Comparison of ENCODE assay signal across 8 cellular contexts in the genomic region with DNA sequence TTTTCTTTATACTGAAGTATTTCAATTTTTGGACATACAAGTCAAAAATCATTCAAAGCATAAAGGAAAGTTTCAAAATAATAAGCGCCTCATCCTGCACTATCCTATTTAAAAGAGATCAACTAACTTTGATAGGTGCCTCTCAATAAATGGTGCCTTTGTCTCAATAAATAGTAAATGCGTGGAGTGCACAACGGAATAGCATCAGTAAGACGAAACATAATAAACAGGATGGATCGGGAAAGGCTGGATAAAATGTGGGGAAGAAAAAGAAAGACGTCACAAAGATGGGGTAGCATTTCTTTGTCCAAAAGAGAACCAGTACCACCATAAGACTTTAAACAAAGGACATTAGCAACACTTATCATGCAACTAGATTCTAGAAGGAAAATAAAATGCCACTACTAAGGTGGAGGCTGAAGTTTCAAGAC. TPM values are rescaled to one million over a fixed set of nuclear protein-coding genes. Genes with fewer than 3 reads are reported as not detected.
DNase-seq lines count a peak whose midpoint lies in the region; ATAC-seq and TF ChIP-seq lines count a peak whose summit lies in the region.

No MANE protein-coding gene starts in this region.

- CTCF ChIA-PET in RWPE1 (lab: Yijun Ruan, JAX), result no interaction called here

- H3K27me3 ChIP-seq in KMS-11 (ENCODE audit: insufficient read depth, low read depth) (no peaks in the 10 kb centered on the region), duodenal mucosa (ENCODE audit: control insufficient read depth in 1 of 2, insufficient read depth in 2 of 2, low read length in 2 of 2) (peaks cover 23 to 24% of the 10 kb centered on the region in 2 donors), neural cell (ENCODE audit: insufficient read depth, low read depth, low read length) (no peaks in the 10 kb centered on the region)

- ATAC-seq in HG03354 (IDR thresholded peaks at IDR 0.05; ENCODE audit: poor library complexity, severe bottlenecking, unreplicated experiment) (no peak), HG03342 (IDR thresholded peaks at IDR 0.05; ENCODE audit: unreplicated experiment) (no peak)

- peak overlapping the region; percentile 89 for H2AFZ ChIP-seq in KMS-11 (ENCODE audit: low read depth)
- H2AFZ ChIP-seq in neural cell (ENCODE audit: low read depth, low read length), result peak overlapping the region; percentile 62

- H3K4me2 ChIP-seq in KMS-11 (peak overlapping the region; percentile 45), neural cell (ENCODE audit: low read length) (peak overlapping the region; percentile 60)

- TF ChIP-seq RAD21 in neural cell (conservative IDR thresholded peaks at IDR 0.05), result no peak

- H4K20me1 ChIP-seq in KMS-11 (ENCODE audit: insufficient read depth) (no peaks in the 10 kb centered on the region), neural cell (ENCODE audit: insufficient read depth) (no peaks in the 10 kb centered on the region)

- H3K36me3 ChIP-seq in KMS-11 (ENCODE audit: insufficient read depth), result no peaks in the 10 kb centered on the region
- no peaks in the 10 kb centered on the region for H3K36me3 ChIP-seq in duodenal mucosa (ENCODE audit: control insufficient read depth in 1 of 2, insufficient read depth in 2 of 2, low read length in 2 of 2)
- no peaks in the 10 kb centered on the region for H3K36me3 ChIP-seq in neural cell (ENCODE audit: insufficient read depth, low read length)

- no peak for TF ChIP-seq EP300 in neural cell (conservative IDR thresholded peaks at IDR 0.05; ENCODE audit: poor library complexity, severe bottlenecking)

- H3K9me2 ChIP-seq in neural cell (ENCODE audit: insufficient read depth, low read length), result no peaks in the 10 kb centered on the region

- TF ChIP-seq CTCF in C4-2B (conservative IDR thresholded peaks at IDR 0.05) (no peak), KMS-11 (conservative IDR thresholded peaks at IDR 0.05; ENCODE audit: low read depth, low read length) (no peak), neural cell (IDR thresholded peaks at IDR 0.05; ENCODE audit: poor library complexity, severe bottlenecking) (no peak), RWPE1 (conservative IDR thresholded peaks at IDR 0.05; ENCODE audit: low read depth) (no peak)

- H3K9ac ChIP-seq in KMS-11, result no peak overlapping the region
- H3K9ac ChIP-seq in duodenal mucosa (ENCODE audit: low read depth in 1 of 2, low read length in 2 of 2), result peak overlapping the region; percentile 38 to 44
- peak overlapping the region; percentile 81 for H3K9ac ChIP-seq in neural cell (ENCODE audit: low read length)

- H3K9me3 ChIP-seq in duodenal mucosa (ENCODE audit: control insufficient read depth in 1 of 2, low read length in 2 of 2) (no peaks in the 10 kb centered on the region), neural cell (ENCODE audit: low read length) (no peaks in the 10 kb centered on the region)

- H3K4me3 ChIP-seq in KMS-11 (IDR thresholded peaks at IDR 0.05; ENCODE audit: insufficient read depth, low read depth, low read length), result no peak overlapping the region
- peak overlapping the region; percentile 55 to 67 for H3K4me3 ChIP-seq in duodenal mucosa (ENCODE audit: low read depth in 1 of 2, low read length in 2 of 2)
- H3K4me3 ChIP-seq in neural cell (ENCODE audit: low read length), result peak overlapping the region; percentile 67

- DNase-seq in DMS53 treated with DMSO at 0.1 percent for 48 hours (lab: John Stamatoyannopoulos, UW; ENCODE audit: unreplicated experiment) (no peak), RWPE1 (ENCODE audit: low spot score) (no peak)

- H3F3A ChIP-seq in neural cell (ENCODE audit: insufficient read depth, low read length, poor library complexity, severe bottlenecking), result peaks cover 5% of the 10 kb centered on the region

- POLR2A ChIA-PET in RWPE1 (lab: Yijun Ruan, JAX; ENCODE audit: low non-redundant PET), result no interaction called here

- H3K4me1 ChIP-seq in KMS-11 (ENCODE audit: low read depth, poor library complexity, severe bottlenecking) (peaks cover 10% of the 10 kb centered on the region), duodenal mucosa (ENCODE audit: control insufficient read depth in 1 of 2, insufficient read depth in 2 of 2, low read length in 2 of 2) (peaks cover 14 to 16% of the 10 kb centered on the region in 2 donors)

- H3K79me2 ChIP-seq in KMS-11 (ENCODE audit: insufficient read depth, low read depth) (no peaks in the 10 kb centered on the region), neural cell (replicated peaks; ENCODE audit: insufficient read depth, low read length) (peaks cover 44% of the 10 kb centered on the region)

- peak overlapping the region; percentile 61 for H3K27ac ChIP-seq in C4-2B
- no peak overlapping the region for H3K27ac ChIP-seq in KMS-11
- H3K27ac ChIP-seq in duodenal mucosa (ENCODE audit: low read depth, low read length), result peak overlapping the region; percentile 45
- H3K27ac ChIP-seq in neural cell (ENCODE audit: low read length), result peak overlapping the region; percentile 94
- no peak overlapping the region for H3K27ac ChIP-seq in RWPE1

TF ChIP-seq in neural cell, 6 proteins besides CTCF, POLR2A, EP300 and RAD21:
- no peak for TF ChIP-seq EZH2 (IDR thresholded peaks at IDR 0.05; ENCODE audit: borderline replicate concordance, insufficient read depth, low read length, poor library complexity, severe bottlenecking)

RNA-seq across cellular contexts. Expression of gene PRKAR2B, which starts 0.6 kb away (rescaled TPM):
- 249 and 297 TPM in 2 replicates for polyA plus RNA-seq in neural cell
- 303 and 312 TPM in 2 replicates for polyA minus RNA-seq in neural cell

Comparison
In these comparisons a context has a peak if more than half of its experiments do, and no peak if none do; other contexts are left out.
1. H3K27ac ChIP-seq: peak in C4-2B (single experiment), duodenal mucosa (single experiment) and neural cell (single experiment); none in KMS-11 (single experiment) and RWPE1 (single experiment).